36 cellular contexts compared by ENCODE assay signal in the genomic region with DNA sequence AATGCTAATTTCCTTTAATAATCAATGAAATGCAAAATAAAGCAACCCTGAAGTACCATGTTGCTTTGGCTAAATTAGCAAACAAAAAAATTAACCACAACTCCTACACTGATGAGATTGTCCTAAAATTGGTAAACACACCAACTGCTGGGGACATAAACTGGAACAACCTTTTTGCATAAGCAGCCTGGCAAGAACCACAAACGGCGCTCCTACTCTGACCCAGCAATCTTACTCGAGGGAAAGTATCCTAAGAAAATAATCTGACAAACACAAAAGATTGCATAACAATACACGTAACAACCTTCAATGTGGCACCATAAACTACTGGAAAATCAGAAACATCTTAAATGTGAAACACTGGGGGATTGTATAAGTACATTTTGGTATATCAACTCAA.
"Had no signal": no experiment of that assay in that cellular context is flagged by ENCODE, and none has a peak within 500 bp of the region (broad histone marks: within the 10 kb centered on the region; RNA-seq: fewer than 3 reads in every experiment).

No MANE protein-coding gene starts in this region.

- H3K4me3 ChIP-seq: adrenal gland, cardiac muscle cell, MG63, Peyer's patch, SJSA1 had no signal

- H3K9ac ChIP-seq: SK-N-SH had no signal

- H3K27me3 ChIP-seq: adrenal gland, cardiac muscle cell, MG63, Peyer's patch, SJSA1 had no signal

- H3K36me3 ChIP-seq: cardiac muscle cell, SJSA1 had no signal

- DNase-seq: activated CD4-positive, alpha-beta T cell treated with anti-CD3 and anti-CD28 coated beads for 36 hours; activated CD4-positive, alpha-beta T cell treated with anti-CD3 and anti-CD28 coated beads, Interleukin-2, amount 10 ng/mL, durations not matched to agents 7 days and 5 days; activated CD4-positive, alpha-beta T cell treated with anti-CD3 and anti-CD28 coated beads, Interleukin-2, amount 50 U/mL, for 48 hours; activated CD8-positive, alpha-beta memory T cell treated with anti-CD3 and anti-CD28 coated beads, Interleukin-2, amount 50 U/mL, for 4 hours; activated CD8-positive, alpha-beta T cell treated with anti-CD3 and anti-CD28 coated beads, Interleukin-2, amount 10 ng/mL, durations not matched to agents 7 days and 5 days; activated gamma-delta T cell treated with Interleukin-2 at 50 U/mL for 16 hours; activated naive CD4-positive, alpha-beta T cell treated with anti-CD3 and anti-CD28 coated beads for 36 hours; activated T-cell treated with anti-CD3 and anti-CD28 coated beads for 4 hours; activated T-cell treated with anti-CD3 and anti-CD28 coated beads, Interleukin-2, amount 50 U/mL, for 4 hours; adrenal gland; anterior cingulate cortex; Kasumi-1; KG1; MG63; NCI-H1092 treated with DMSO at 0.1 percent for 48 hours; NCI-H1417 treated with DMSO at 0.1 percent for 48 hours; NCI-H1694; NCI-H1930; NCI-H2081 treated with DMSO at 0.1 percent for 48 hours; NCI-H226; NCI-H524 treated with DMSO at 0.1 percent for 48 hours; NCI-H748 treated with DMSO at 0.1 percent for 48 hours; NK-92 treated with Interleukin-12 subunit alpha and Interleukin-12 subunit beta, amount 100 ng/mL, for 24 hours; PC-3; Peyer's patch; RPMI8226; SHP77 treated with DMSO at 0.1 percent for 48 hours; SK-N-SH had no signal

- H3K4me1 ChIP-seq: Peyer's patch, SJSA1 had no signal

- H3K36me3 Mint-ChIP-seq: activated naive CD4-positive, alpha-beta T cell treated with anti-CD3 and anti-CD28 coated beads, Interleukin-2, amount 50 U/mL, for 72 hours had no signal

- H3K4me1 Mint-ChIP-seq: activated CD4-positive, alpha-beta T cell treated with anti-CD3 and anti-CD28 coated beads for 36 hours; activated CD4-positive, alpha-beta T cell treated with anti-CD3 and anti-CD28 coated beads, Interleukin-2, amount 10 ng/mL, durations not matched to agents 7 days and 5 days; central memory CD8-positive, alpha-beta T cell had no signal

- H3K4me2 ChIP-seq: SK-N-SH had no signal

- H3K27ac ChIP-seq: adrenal gland, cardiac muscle cell, Peyer's patch, SJSA1 had no signal

- H3K27ac Mint-ChIP-seq: activated CD4-positive, alpha-beta T cell treated with anti-CD3 and anti-CD28 coated beads for 36 hours; activated CD4-positive, alpha-beta T cell treated with anti-CD3 and anti-CD28 coated beads, Interleukin-2, amount 10 ng/mL, durations not matched to agents 7 days and 5 days; activated CD8-positive, alpha-beta T cell treated with anti-CD3 and anti-CD28 coated beads, Interleukin-2, amount 10 ng/mL, durations not matched to agents 7 days and 5 days; activated naive CD4-positive, alpha-beta T cell treated with anti-CD3 and anti-CD28 coated beads for 36 hours; activated naive CD4-positive, alpha-beta T cell treated with anti-CD3 and anti-CD28 coated beads, Interleukin-2, amount 50 U/mL, for 72 hours; activated T-helper 1 cell treated with anti-CD3 and anti-CD28 coated beads, Interleukin-12 subunit alpha, Interleukin-12 subunit beta, Interleukin-2, Interleukin-4 antibody, amounts not matched to agents 30 ng/mL and 10 ng/mL and 1 ng/mL, durations not matched to agents 14 hours and 24 hours and 36 hours; T-helper 1 cell treated with Interleukin-12 subunit alpha and Interleukin-12 subunit beta and Interleukin-4 antibody, amounts not matched to agents 30 μg/mL and 1 μg/mL, for 36 hours; T-helper 2 cell treated with Interferon-gamma antibody and Interleukin-4, amounts not matched to agents 5 μg/mL and 100 μg/mL, for 36 hours had no signal

- ATAC-seq: activated CD4-positive, alpha-beta T cell treated with anti-CD3 and anti-CD28 coated beads for 36 hours; activated CD8-positive, alpha-beta T cell treated with anti-CD3 and anti-CD28 coated beads, Interleukin-2, amount 10 ng/mL, durations not matched to agents 7 days and 5 days; activated naive CD4-positive, alpha-beta T cell treated with anti-CD3 and anti-CD28 coated beads, Interleukin-2, amount 50 U/mL, for 72 hours; activated T-cell treated with anti-CD3 and anti-CD28 coated beads, Interleukin-2, amount 50 U/mL, for 4 hours; PC-3 had no signal

- H3K4me3 Mint-ChIP-seq: activated CD4-positive, alpha-beta T cell treated with anti-CD3 and anti-CD28 coated beads for 36 hours; activated CD4-positive, alpha-beta T cell treated with anti-CD3 and anti-CD28 coated beads, Interleukin-2, amount 10 ng/mL, durations not matched to agents 7 days and 5 days; activated CD8-positive, alpha-beta T cell treated with anti-CD3 and anti-CD28 coated beads, Interleukin-2, amount 10 ng/mL, durations not matched to agents 7 days and 5 days; activated naive CD4-positive, alpha-beta T cell treated with anti-CD3 and anti-CD28 coated beads for 36 hours; activated T-cell treated with anti-CD3 and anti-CD28 coated beads, Interleukin-2, amount 50 U/mL, for 4 hours; activated T-helper 1 cell treated with anti-CD3 and anti-CD28 coated beads, Interleukin-12 subunit alpha, Interleukin-12 subunit beta, Interleukin-2, Interleukin-4 antibody, amounts not matched to agents 30 ng/mL and 10 ng/mL and 1 ng/mL, durations not matched to agents 14 hours and 24 hours and 36 hours; central memory CD8-positive, alpha-beta T cell; T-helper 1 cell treated with Interleukin-12 subunit alpha and Interleukin-12 subunit beta and Interleukin-4 antibody, amounts not matched to agents 30 μg/mL and 1 μg/mL, for 36 hours; T-helper 2 cell treated with Interferon-gamma antibody and Interleukin-4, amounts not matched to agents 5 μg/mL and 100 μg/mL, for 36 hours had no signal

- H3K27me3 Mint-ChIP-seq: activated CD4-positive, alpha-beta T cell treated with anti-CD3 and anti-CD28 coated beads for 36 hours; activated CD4-positive, alpha-beta T cell treated with anti-CD3 and anti-CD28 coated beads, Interleukin-2, amount 10 ng/mL, durations not matched to agents 7 days and 5 days; central memory CD8-positive, alpha-beta T cell had no signal

- FAIRE-seq: TTC549 had no signal

- H3K9me3 Mint-ChIP-seq: activated CD4-positive, alpha-beta T cell treated with anti-CD3 and anti-CD28 coated beads, Interleukin-2, amount 10 ng/mL, durations not matched to agents 7 days and 5 days; activated naive CD4-positive, alpha-beta T cell treated with anti-CD3 and anti-CD28 coated beads for 36 hours; activated naive CD4-positive, alpha-beta T cell treated with anti-CD3 and anti-CD28 coated beads, Interleukin-2, amount 50 U/mL, for 72 hours; activated T-cell treated with anti-CD3 and anti-CD28 coated beads, Interleukin-2, amount 50 U/mL, for 4 hours; activated T-helper 1 cell treated with anti-CD3 and anti-CD28 coated beads, Interleukin-12 subunit alpha, Interleukin-12 subunit beta, Interleukin-2, Interleukin-4 antibody, amounts not matched to agents 30 ng/mL and 10 ng/mL and 1 ng/mL, durations not matched to agents 14 hours and 24 hours and 36 hours; central memory CD8-positive, alpha-beta T cell; T-helper 1 cell treated with Interleukin-12 subunit alpha and Interleukin-12 subunit beta and Interleukin-4 antibody, amounts not matched to agents 30 μg/mL and 1 μg/mL, for 36 hours; T-helper 2 cell treated with Interferon-gamma antibody and Interleukin-4, amounts not matched to agents 5 μg/mL and 100 μg/mL, for 36 hours had no signal

- H3K9me3 ChIP-seq: adrenal gland, MG63, Peyer's patch, SJSA1, SK-N-SH had no signal
